ENCODE assay signal across 26 cellular contexts in the genomic region with DNA sequence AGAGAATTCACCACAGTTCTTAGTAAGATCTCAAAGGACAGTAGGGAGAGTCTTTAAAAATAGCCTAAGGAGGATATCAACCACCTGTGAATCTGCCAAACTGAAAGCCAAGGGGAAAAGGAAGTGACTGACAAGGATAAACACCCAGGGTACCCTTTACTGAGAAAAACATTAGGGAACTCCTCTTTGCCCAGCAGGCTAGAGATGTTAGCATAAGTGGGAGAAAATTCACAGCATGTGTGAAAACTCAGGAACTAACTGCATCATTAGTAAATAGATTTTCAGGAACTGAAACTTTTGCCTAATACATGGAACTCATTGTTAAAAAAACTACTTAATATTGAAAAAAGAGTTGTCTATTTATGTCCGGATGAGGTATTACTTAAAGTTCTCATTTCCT.
"Had no signal": no experiment of that assay in that cellular context is flagged by ENCODE, and none has a peak within 500 bp of the region (broad histone marks: within the 10 kb centered on the region; RNA-seq: fewer than 3 reads in every experiment).

No MANE protein-coding gene starts in this region.

- H3K4me3 Mint-ChIP-seq: activated B cell treated with CpG ODN at 0.5 μM for 24 hours; activated CD4-positive, alpha-beta memory T cell treated with anti-CD3 and anti-CD28 coated beads, Interleukin-2, amount 10 ng/mL, durations not matched to agents 7 days and 5 days; activated naive CD4-positive, alpha-beta T cell treated with anti-CD3 and anti-CD28 coated beads for 36 hours; activated naive CD8-positive, alpha-beta T cell; activated T-helper 17 cell treated with anti-CD3 and anti-CD28 coated beads, Interleukin-2, amount 50 U/mL, for 72 hours; brain; central memory CD8-positive, alpha-beta T cell had no signal

- H3K9me3 ChIP-seq: Peyer's patch had no signal

- DNase-seq: activated B cell treated with CpG ODN at 0.5 μM for 24 hours; activated CD4-positive, alpha-beta memory T cell treated with anti-CD3 and anti-CD28 coated beads, Interleukin-2, amount 10 ng/mL, durations not matched to agents 7 days and 5 days; activated CD4-positive, alpha-beta T cell treated with anti-CD3 and anti-CD28 coated beads, Interleukin-2, amount 50 U/mL, for 1 hour; activated gamma-delta T cell; activated naive CD4-positive, alpha-beta T cell treated with anti-CD3 and anti-CD28 coated beads for 36 hours; activated T-cell treated with anti-CD3 and anti-CD28 coated beads for 4 hours; activated T-cell treated with anti-CD3 and anti-CD28 coated beads, Interleukin-2, amount 50 U/mL, for 48 hours; amygdala; KBM-7; NCI-H1092 treated with DMSO at 0.1 percent for 48 hours; NCI-H1417 treated with DMSO at 0.1 percent for 48 hours; NCI-H1694; NCI-H2029 treated with DMSO at 0.1 percent for 48 hours; NCI-H345; NCI-H510A; NCI-H69; Peyer's patch; SIG-M5; T-helper 2 cell; T1000 had no signal

- H3K4me3 ChIP-seq: Peyer's patch had no signal

- H3K4me1 ChIP-seq: Peyer's patch had no signal

- H3K27me3 Mint-ChIP-seq: activated B cell treated with CpG ODN at 0.5 μM for 24 hours; activated CD4-positive, alpha-beta memory T cell treated with anti-CD3 and anti-CD28 coated beads, Interleukin-2, amount 10 ng/mL, durations not matched to agents 7 days and 5 days had no signal

- H3K9me3 Mint-ChIP-seq: activated B cell treated with CpG ODN at 0.5 μM for 24 hours; activated CD4-positive, alpha-beta memory T cell treated with anti-CD3 and anti-CD28 coated beads, Interleukin-2, amount 10 ng/mL, durations not matched to agents 7 days and 5 days; activated naive CD4-positive, alpha-beta T cell treated with anti-CD3 and anti-CD28 coated beads for 36 hours; activated T-helper 17 cell treated with anti-CD3 and anti-CD28 coated beads, Interleukin-2, amount 50 U/mL, for 72 hours; central memory CD8-positive, alpha-beta T cell had no signal

- H3K27ac Mint-ChIP-seq: activated B cell treated with CpG ODN at 0.5 μM for 24 hours; activated CD4-positive, alpha-beta memory T cell treated with anti-CD3 and anti-CD28 coated beads, Interleukin-2, amount 10 ng/mL, durations not matched to agents 7 days and 5 days; activated naive CD4-positive, alpha-beta T cell treated with anti-CD3 and anti-CD28 coated beads for 36 hours; activated naive CD8-positive, alpha-beta T cell; activated T-helper 17 cell treated with anti-CD3 and anti-CD28 coated beads, Interleukin-2, amount 50 U/mL, for 72 hours; brain had no signal

- H3K36me3 ChIP-seq: Peyer's patch had no signal

- ATAC-seq: activated T-helper 17 cell treated with anti-CD3 and anti-CD28 coated beads, Interleukin-2, amount 50 U/mL, for 72 hours had no signal

- H3K4me1 Mint-ChIP-seq: activated B cell treated with CpG ODN at 0.5 μM for 24 hours; activated CD4-positive, alpha-beta memory T cell treated with anti-CD3 and anti-CD28 coated beads, Interleukin-2, amount 10 ng/mL, durations not matched to agents 7 days and 5 days; activated T-helper 17 cell treated with anti-CD3 and anti-CD28 coated beads, Interleukin-2, amount 50 U/mL, for 72 hours; central memory CD8-positive, alpha-beta T cell had no signal

- H3K27ac ChIP-seq: Peyer's patch had no signal

- H3K36me3 Mint-ChIP-seq: activated naive CD8-positive, alpha-beta T cell had no signal

- FAIRE-seq: astrocyte, TTC549 had no signal

- H3K27me3 ChIP-seq: Peyer's patch had no signal
